ENCODE assay signal across 21 cellular contexts in genomic region chr20:23773579-23773978, GRCh38. TPM values are rescaled to one million over a fixed set of nuclear protein-coding genes. Genes with fewer than 3 reads are reported as not detected.
DNase-seq lines count a peak whose midpoint lies in the region; ATAC-seq, FAIRE-seq and TF ChIP-seq lines count a peak whose summit lies in the region.
"Had no signal": no experiment of that assay in that cellular context is flagged by ENCODE, and none has a peak within 500 bp of the region (broad histone marks: within the 10 kb centered on the region; RNA-seq: fewer than 3 reads in every experiment).

No MANE protein-coding gene starts in this region.

- 84% methylated on average over 4 of the region's 4 CpGs; no CpG with 5 or more reads in 1 of the 2 experiments for WGBS in H1 (ENCODE audit: extremely low coverage in 1 of 2, insufficient coverage in 1 of 2, insufficient read length in 1 of 2, insufficient replicate concordance in 2 of 2, low coverage in 1 of 2, low lambda C conversion rate in 2 of 2, missing lambda C conversion rate in 1 of 2), 2 experiments
- WGBS in neuronal stem cell (ENCODE audit: extremely low coverage in 2 of 2, insufficient read length in 2 of 2, insufficient replicate concordance in 1 of 2), 2 donors: no CpG with 5 or more reads among the region's 4 CpGs

- no peak for DNase-seq in H1 (ENCODE audit: low read depth in 1 of 2, low spot score in 2 of 2)
- no peak for DNase-seq in neuronal stem cell (ENCODE audit: low spot score)
- no peak for DNase-seq in HFFc6
- DNase-seq: Caco-2; CD4-positive, CD25-positive, alpha-beta regulatory T cell; CD8-positive, alpha-beta T cell; DMS153; DND-41; GM23248; H9 had no signal

- H3K18ac ChIP-seq in H1 (ENCODE audit: extremely low read depth, low read length) (peak overlapping the region; percentile 32; the same call in 1 of the 2 replicates), neuronal stem cell (ENCODE audit: low read length) (peak overlapping the region; percentile 2)

- no peak overlapping the region for H3K27ac Mint-ChIP-seq in HFFc6
- H3K27ac Mint-ChIP-seq: CD4-positive, CD25-positive, alpha-beta regulatory T cell; CD8-positive, alpha-beta T cell had no signal

- H4K8ac ChIP-seq in H1 (ENCODE audit: extremely low read depth, insufficient read depth, low read length) (no peak overlapping the region), neuronal stem cell (ENCODE audit: low read depth, low read length) (no peak overlapping the region)

- H2BK120ac ChIP-seq in H1 (replicated peaks; ENCODE audit: low read depth, low read length) (no peak overlapping the region), neuronal stem cell (ENCODE audit: low read depth, low read length) (no peak overlapping the region)

- TF ChIP-seq CTCF in HEK293 (tag by site-specific recombination; IDR thresholded peaks at IDR 0.05) (no peak), H1 (IDR thresholded peaks at IDR 0.05; ENCODE audit: control extremely low read depth in 1 of 3, insufficient read depth in 1 of 3, low read depth in 1 of 3, low read length in 3 of 3) (no peak), HFFc6 (IDR thresholded peaks at IDR 0.05) (no peak)

- TF ChIP-seq POLR2A in H1 (IDR thresholded peaks at IDR 0.05; ENCODE audit: control extremely low read depth in 1 of 2, low read depth in 2 of 2, low read length in 2 of 2): no peak

- H2BK5ac ChIP-seq in H1 (ENCODE audit: low read depth, low read length) (no peak overlapping the region), neuronal stem cell (ENCODE audit: low read length) (no peak overlapping the region)

- H3K79me1 ChIP-seq in H1 (ENCODE audit: low read depth, low read length) (no peaks in the 10 kb centered on the region), neuronal stem cell (ENCODE audit: low read depth, low read length) (no peaks in the 10 kb centered on the region)

- peak overlapping the region; percentile 40; the same call in 1 of the 2 replicates for H2AK5ac ChIP-seq in H1 (ENCODE audit: low read depth, low read length)
- H2AK5ac ChIP-seq in neuronal stem cell (ENCODE audit: low read depth, low read length): no peak overlapping the region

- no peak for FAIRE-seq in H1 (lab: Jason Lieb, UNC)
- FAIRE-seq: G401.6, GM12892 had no signal

- no peaks in the 10 kb centered on the region for H3K27me3 ChIP-seq in BLaER1
- H3K27me3 ChIP-seq in H1 (replicated peaks in 1 of 4; ENCODE audit: control insufficient read depth in 3 of 4, extremely low read depth in 1 of 4, insufficient read depth in 3 of 4, low read length in 3 of 4): peaks cover 0 to 4% (median 1%) of the 10 kb centered on the region in 4 experiments; a peak in 4 of 7 replicates
- H3K27me3 ChIP-seq in neuronal stem cell (ENCODE audit: control insufficient read depth in 3 of 3, insufficient read depth in 3 of 3, low read depth in 1 of 3, low read length in 3 of 3): no peaks in the 10 kb centered on the region

- no peak overlapping the region for H3K23ac ChIP-seq in H1 (ENCODE audit: insufficient read length)
- H3K23ac ChIP-seq in neuronal stem cell (ENCODE audit: low read depth, low read length, poor library complexity): no peak overlapping the region

- H3K23me2 ChIP-seq in H1 (ENCODE audit: low read depth, low read length): no peaks in the 10 kb centered on the region; the same call in 1 of the 2 replicates

- no peak for TF ChIP-seq RAD21 in H1 (IDR thresholded peaks at IDR 0.05 in 1 of 2, conservative IDR thresholded peaks at IDR 0.05 in 1 of 2; ENCODE audit: low read depth in 2 of 2, low read length in 2 of 2)

- peak overlapping the region; percentile 88; the same call in 1 of the 2 replicates for H2BK15ac ChIP-seq in H1 (ENCODE audit: low read length)
- no peak overlapping the region for H2BK15ac ChIP-seq in neuronal stem cell (ENCODE audit: low read length)

- H3K56ac ChIP-seq in H1 (replicated peaks; ENCODE audit: insufficient read length, low read depth, low read length): no peak overlapping the region

- H3K27ac ChIP-seq in BLaER1 (no peak overlapping the region), HEK293 (ENCODE audit: extremely low read depth, low read depth, low read length) (no peak overlapping the region), H1 (ENCODE audit: low read depth, low read length) (no peak overlapping the region), neuronal stem cell (replicated peaks; ENCODE audit: low read length) (no peak overlapping the region)
- H3K27ac ChIP-seq: C4-2B, GM23248 had no signal

- H3K9me3 ChIP-seq in BLaER1 (no peaks in the 10 kb centered on the region), HEK293 (ENCODE audit: control insufficient read depth, insufficient read depth, low read depth, low read length) (no peaks in the 10 kb centered on the region), H1 (ENCODE audit: insufficient read depth in 2 of 2, low read depth in 1 of 2, low read length in 1 of 2) (no peaks in the 10 kb centered on the region), neuronal stem cell (replicated peaks in 1 of 2; ENCODE audit: control insufficient read depth in 2 of 2, insufficient read depth in 1 of 2, low read depth in 1 of 2, low read length in 2 of 2) (peaks cover 0 to 2% of the 10 kb centered on the region in 2 donors)
- H3K9me3 ChIP-seq: Caco-2 had no signal

- no peak overlapping the region for H3K4me3 Mint-ChIP-seq in HFFc6
- H3K4me3 Mint-ChIP-seq: CD4-positive, CD25-positive, alpha-beta regulatory T cell; CD8-positive, alpha-beta T cell; H9 had no signal

- H3K36me3 Mint-ChIP-seq in HFFc6 (ENCODE audit: low read depth): no peaks in the 10 kb centered on the region
- H3K36me3 Mint-ChIP-seq: CD4-positive, CD25-positive, alpha-beta regulatory T cell; CD8-positive, alpha-beta T cell had no signal

- H4K91ac ChIP-seq in H1 (replicated peaks; ENCODE audit: insufficient read length, low read length) (no peak overlapping the region), neuronal stem cell (ENCODE audit: low read depth, low read length, poor library complexity) (no peak overlapping the region)

- H3K4me3 ChIP-seq in BLaER1 (no peak overlapping the region), HEK293 (ENCODE audit: low read depth, low read length) (no peak overlapping the region), H1 (ENCODE audit: extremely low read depth in 1 of 4, insufficient read depth in 2 of 4, low read depth in 3 of 4, low read length in 4 of 4) (no peak overlapping the region), neuronal stem cell (ENCODE audit: low read length in 2 of 2) (peak overlapping the region in 1 of 2 donors; percentile 48)
- H3K4me3 ChIP-seq: GM23248 had no signal

- CTCF ChIA-PET in HEK293 (lab: Yijun Ruan, JAX) (interaction anchor here (0.7 kb wide), 1 partner anchor 31 kb away, joined by 3 read pairs; no protein-coding TSS in a partner anchor), H1 (lab: Charles Lee; ENCODE audit: partially characterized antibody) (no interaction called here)

- H3K4me1 ChIP-seq in BLaER1: peaks cover 44% of the 10 kb centered on the region
- no peaks in the 10 kb centered on the region for H3K4me1 ChIP-seq in HEK293 (ENCODE audit: control insufficient read depth, insufficient read depth, low read length)
- H3K4me1 ChIP-seq in H1 (replicated peaks in 1 of 4; ENCODE audit: control insufficient read depth in 3 of 4, insufficient read depth in 4 of 4, low read length in 3 of 4): peaks cover 0 to 14% (median 5%) of the 10 kb centered on the region in 4 experiments; a peak in 6 of 7 replicates
- peaks cover 0 to 9% of the 10 kb centered on the region in 2 donors for H3K4me1 ChIP-seq in neuronal stem cell (ENCODE audit: control insufficient read depth in 2 of 2, insufficient read depth in 1 of 2, low read depth in 1 of 2, low read length in 2 of 2)
- H3K4me1 ChIP-seq: Caco-2 had no signal

- no peaks in the 10 kb centered on the region for H3K79me2 ChIP-seq in H1 (ENCODE audit: control insufficient read depth in 1 of 2, insufficient read depth in 2 of 2, low read length in 2 of 2)

- peak overlapping the region; percentile 68; the same call in 1 of the 2 replicates for H2BK12ac ChIP-seq in H1 (ENCODE audit: low read depth, low read length)
- no peak overlapping the region for H2BK12ac ChIP-seq in neuronal stem cell (ENCODE audit: low read length)

- POLR2A ChIA-PET in HEK293 (lab: Yijun Ruan, JAX): no interaction called here
- POLR2A ChIA-PET in H1 (lab: Charles Lee; ENCODE audit: partially characterized antibody): no interaction called here

- H3K14ac ChIP-seq in H1 (ENCODE audit: insufficient read length) (no peak overlapping the region), neuronal stem cell (ENCODE audit: low read length) (peak overlapping the region; percentile 14)

- H3K9me3 Mint-ChIP-seq in HFFc6: no peaks in the 10 kb centered on the region
- H3K9me3 Mint-ChIP-seq: CD8-positive, alpha-beta T cell; H9 had no signal

- no peak overlapping the region for H2AFZ ChIP-seq in H1 (ENCODE audit: low read length)
- no peak overlapping the region for H2AFZ ChIP-seq in neuronal stem cell (ENCODE audit: low read length)
- H2AFZ ChIP-seq: GM23248 had no signal

- H4K20me1 ChIP-seq in BLaER1 (no peaks in the 10 kb centered on the region), H1 (replicated peaks in 1 of 2; ENCODE audit: control insufficient read depth in 1 of 2, insufficient read depth in 2 of 2, low read length in 2 of 2) (no peaks in the 10 kb centered on the region)

- H3K9ac ChIP-seq in BLaER1 (no peak overlapping the region), H1 (replicated peaks in 1 of 4; ENCODE audit: extremely low read depth in 1 of 4, low read depth in 3 of 4, low read length in 3 of 4) (no peak overlapping the region), neuronal stem cell (ENCODE audit: low read depth, low read length, poor library complexity) (no peak overlapping the region)
- H3K9ac ChIP-seq: GM23248 had no signal

- H3K4ac ChIP-seq in H1 (replicated peaks; ENCODE audit: insufficient read length, low read depth, low read length) (peak overlapping the region; percentile 53), neuronal stem cell (ENCODE audit: low read length) (no peak overlapping the region)

- H3K36me3 ChIP-seq in BLaER1 (no peaks in the 10 kb centered on the region), HEK293 (ENCODE audit: control insufficient read depth in 2 of 2, insufficient read depth in 1 of 2, low read length in 2 of 2) (no peaks in the 10 kb centered on the region), H1 (ENCODE audit: control insufficient read depth in 2 of 4, insufficient read depth in 4 of 4, low read length in 3 of 4) (no peaks in the 10 kb centered on the region), neuronal stem cell (replicated peaks in 1 of 2; ENCODE audit: control insufficient read depth in 2 of 2, insufficient read depth in 2 of 2, low read length in 2 of 2) (no peaks in the 10 kb centered on the region)

- no peak for ATAC-seq in HG02678 (IDR thresholded peaks at IDR 0.05; ENCODE audit: unreplicated experiment)
- ATAC-seq: CD8-positive, alpha-beta T cell; HCT116 had no signal

- TF ChIP-seq EP300 in H1 (IDR thresholded peaks at IDR 0.05; ENCODE audit: borderline replicate concordance in 1 of 2, low read depth in 2 of 2, low read length in 2 of 2): no peak

- peaks cover 12% of the 10 kb centered on the region for H3K27me3 Mint-ChIP-seq in HFFc6 (ENCODE audit: insufficient read depth)
- H3K27me3 Mint-ChIP-seq: CD4-positive, CD25-positive, alpha-beta regulatory T cell had no signal

- H3K4me1 Mint-ChIP-seq in HFFc6 (ENCODE audit: low read depth): peaks cover 3% of the 10 kb centered on the region; the same call in 1 of the 2 replicates
- H3K4me1 Mint-ChIP-seq: CD4-positive, CD25-positive, alpha-beta regulatory T cell had no signal

- H3K4me2 ChIP-seq in BLaER1 (peak overlapping the region; percentile 17; the same call in 1 of the 2 replicates), H1 (ENCODE audit: insufficient read depth in 1 of 2, low read depth in 2 of 2, low read length in 2 of 2) (no peak overlapping the region), neuronal stem cell (ENCODE audit: insufficient read depth, low read length, poor library complexity, severe bottlenecking) (no peak overlapping the region)

- no peak overlapping the region for H4K5ac ChIP-seq in H1 (ENCODE audit: insufficient read length, low read depth, low read length)

- H2BK20ac ChIP-seq in H1 (ENCODE audit: low read length): no peak overlapping the region; the same call in 1 of the 2 replicates

RNA-seq across cellular contexts. Expression of gene CST1, which starts 22.8 kb away (rescaled TPM):
- total RNA-seq in H1 (2021; fragmentation: NEBNext Ultra II Directional; extraction: Animal tissue kit (Norgen Biotek cat#: 25700)): 2.9 and 5.4 TPM in 2 replicates
- polyA plus RNA-seq in H1 (2011; rRNA removed): 2.3 TPM in 2 replicates
- 1.3 TPM for polyA plus RNA-seq in H1 (2011; cell fraction: cytosol; rRNA removed)
- polyA plus RNA-seq in H1 (2011; cell fraction: nucleus; rRNA removed): 1.8 TPM
- polyA plus RNA-seq in H1 (2012, experiment 1 of 2): 5.8 to 20.4 TPM (median 10.6 TPM) in 4 replicates
- 30.5 TPM for polyA plus RNA-seq in H1 (2012, experiment 2 of 2)
- 5.8 TPM for polyA plus RNA-seq in H1 (2013, experiment 1 of 2)
- 6.1 TPM for polyA plus RNA-seq in H1 (2013, experiment 2 of 2)
- 0.63 and 0.78 TPM in 2 replicates for polyA minus RNA-seq in H1 (2011; rRNA and poly(A)+ RNA removed)
- polyA minus RNA-seq in H1 (2011; cell fraction: cytosol; rRNA and poly(A)+ RNA removed): not detected
- polyA minus RNA-seq in H1 (2011; cell fraction: nucleus; rRNA and poly(A)+ RNA removed): not detected
- not detected for polyA plus RNA-seq in neuronal stem cell (2013, experiment 1 of 2)
- polyA plus RNA-seq in neuronal stem cell (2013, experiment 2 of 2): not detected
- total RNA-seq in HFFc6 (2021; fragmentation: NEBNext Ultra II Directional; extraction: Animal tissue kit (Norgen Biotek cat#: 25700)): not detected
- total RNA-seq: A172; A673; CD4-positive, CD25-positive, alpha-beta regulatory T cell; CD8-positive, alpha-beta T cell; GM23248 had no signal
- polyA plus RNA-seq: BJ; CD4-positive, CD25-positive, alpha-beta regulatory T cell; GM23248 had no signal

RNA-seq across cellular contexts. Expression of gene CST2, which starts 53.0 kb away (rescaled TPM):
- not detected in 2 replicates for total RNA-seq in H1 (2021; fragmentation: NEBNext Ultra II Directional; extraction: Animal tissue kit (Norgen Biotek cat#: 25700))
- not detected in 2 replicates for polyA plus RNA-seq in H1 (2011; rRNA removed)
- polyA plus RNA-seq in H1 (2011; cell fraction: cytosol; rRNA removed): not detected
- not detected for polyA plus RNA-seq in H1 (2011; cell fraction: nucleus; rRNA removed)
- not detected in 4 replicates for polyA plus RNA-seq in H1 (2012, experiment 1 of 2)
- polyA plus RNA-seq in H1 (2012, experiment 2 of 2): not detected
- polyA plus RNA-seq in H1 (2013, experiment 1 of 2): not detected
- not detected for polyA plus RNA-seq in H1 (2013, experiment 2 of 2)
- polyA minus RNA-seq in H1 (2011; rRNA and poly(A)+ RNA removed): not detected in 2 replicates
- not detected for polyA minus RNA-seq in H1 (2011; cell fraction: cytosol; rRNA and poly(A)+ RNA removed)
- not detected for polyA minus RNA-seq in H1 (2011; cell fraction: nucleus; rRNA and poly(A)+ RNA removed)
- not detected for polyA plus RNA-seq in neuronal stem cell (2013, experiment 1 of 2)
- polyA plus RNA-seq in neuronal stem cell (2013, experiment 2 of 2): not detected
- not detected for total RNA-seq in HFFc6 (2021; fragmentation: NEBNext Ultra II Directional; extraction: Animal tissue kit (Norgen Biotek cat#: 25700))
- total RNA-seq: A172; A673; Caco-2; CD4-positive, CD25-positive, alpha-beta regulatory T cell; CD8-positive, alpha-beta T cell; H4; H9 had no signal
- polyA plus RNA-seq: BJ; CD4-positive, CD25-positive, alpha-beta regulatory T cell had no signal
